In the genomic region with DNA sequence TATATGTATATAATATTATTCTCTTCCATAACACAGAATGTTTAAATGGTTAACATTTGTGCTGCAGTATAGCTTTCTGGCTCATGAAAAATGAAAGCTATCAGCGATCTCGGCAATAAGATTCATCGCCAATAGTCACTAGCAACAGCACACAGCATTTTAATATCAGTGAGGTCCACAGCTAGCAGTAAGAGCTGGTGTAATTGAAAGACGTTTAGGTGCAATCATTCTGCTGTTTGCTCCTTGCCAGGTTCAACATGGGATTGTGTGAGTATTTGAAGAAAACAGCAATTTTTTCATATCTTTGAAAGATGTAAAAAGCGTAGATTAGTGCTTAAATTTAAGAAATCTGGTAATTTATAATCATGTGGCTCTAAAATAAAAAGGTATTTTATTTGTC, we compare ENCODE assay signal across 9 cellular contexts. TPM values are rescaled to one million over a fixed set of nuclear protein-coding genes. Genes with fewer than 3 reads are reported as not detected.
A peak's percentile ranks its signal among the peaks of the same experiment; 100 is the strongest.
DNase-seq lines count a peak whose midpoint lies in the region; ATAC-seq and TF ChIP-seq lines count a peak whose summit lies in the region.
"Had no signal": no experiment of that assay in that cellular context is flagged by ENCODE, and none has a peak within 500 bp of the region (broad histone marks: within the 10 kb centered on the region; RNA-seq: fewer than 3 reads in every experiment).

No MANE protein-coding gene starts in this region.

- H3K4me2 ChIP-seq in DOHH2 (ENCODE audit: low read length): peak overlapping the region; percentile 46

- H3K36me3 Mint-ChIP-seq in activated CD8-positive, alpha-beta T cell treated with anti-CD3 and anti-CD28 coated beads, Interleukin-2, amount 10 ng/mL, durations not matched to agents 7 days and 5 days (ENCODE audit: low read depth): peaks cover 26% of the 10 kb centered on the region

- H3K4me1 Mint-ChIP-seq in activated CD8-positive, alpha-beta T cell treated with anti-CD3 and anti-CD28 coated beads, Interleukin-2, amount 10 ng/mL, durations not matched to agents 7 days and 5 days (ENCODE audit: low read depth): peaks cover 63% of the 10 kb centered on the region

- no peak for TF ChIP-seq CTCF in DOHH2 (IDR thresholded peaks at IDR 0.05; ENCODE audit: low read depth, low read length, poor library complexity, severe bottlenecking)

- no peak overlapping the region for H3K27ac Mint-ChIP-seq in activated CD8-positive, alpha-beta T cell treated with anti-CD3 and anti-CD28 coated beads, Interleukin-2, amount 10 ng/mL, durations not matched to agents 7 days and 5 days
- H3K27ac Mint-ChIP-seq: activated B cell treated with CpG ODN at 0.5 μM for 24 hours had no signal

- DNase-seq in NCI-H1436 treated with DMSO at 0.1 percent for 48 hours (lab: John Stamatoyannopoulos, UW) (peak; percentile 10), AG08395 (ENCODE audit: low spot score) (no peak), NCI-H1048 (lab: John Stamatoyannopoulos, UW) (no peak), NCI-H2171 (lab: John Stamatoyannopoulos, UW) (no peak), occipital lobe (lab: John Stamatoyannopoulos, UW) (no peak)
- no peak for DNase-seq in activated CD8-positive, alpha-beta T cell treated with anti-CD3 and anti-CD28 coated beads, Interleukin-2, amount 10 ng/mL, durations not matched to agents 7 days and 5 days
- DNase-seq: activated B cell treated with CpG ODN at 0.5 μM for 24 hours had no signal

- H3K4me3 Mint-ChIP-seq in activated CD8-positive, alpha-beta T cell treated with anti-CD3 and anti-CD28 coated beads, Interleukin-2, amount 10 ng/mL, durations not matched to agents 7 days and 5 days: peak overlapping the region; percentile 48

- peaks cover 96% of the 10 kb centered on the region for H3K79me2 ChIP-seq in DOHH2 (ENCODE audit: control insufficient read depth, low read length)

- H4K20me1 ChIP-seq in DOHH2 (ENCODE audit: control insufficient read depth, insufficient read depth, low read depth, low read length): no peaks in the 10 kb centered on the region

- H3K27ac ChIP-seq in DOHH2 (ENCODE audit: low read depth, low read length) (no peak overlapping the region), layer of hippocampus (ENCODE audit: low read depth, low read length) (peak overlapping the region; percentile 69)

- CTCF ChIA-PET in activated CD8-positive, alpha-beta T cell treated with anti-CD3 and anti-CD28 coated beads, Interleukin-2, amount 10 ng/mL, durations not matched to agents 7 days and 5 days (lab: Charles Lee): interaction anchor here (1.1 to 3.1 kb wide), 4 partner anchors 11 to 268 kb away, joined by 3 to 19 read pairs (median 8); a partner anchor contains a TSS

- POLR2A ChIA-PET in activated CD8-positive, alpha-beta T cell treated with anti-CD3 and anti-CD28 coated beads, Interleukin-2, amount 10 ng/mL, durations not matched to agents 7 days and 5 days (lab: Charles Lee): interaction anchor here (0.7 to 2.8 kb wide), 3 partner anchors 11 to 342 kb away, joined by 4 to 9 read pairs (median 4); a partner anchor contains a TSS

- H3K9me2 ChIP-seq in DOHH2 (replicated peaks; ENCODE audit: control insufficient read depth, low read length): no peaks in the 10 kb centered on the region

- no peak for ATAC-seq in activated CD8-positive, alpha-beta T cell treated with anti-CD3 and anti-CD28 coated beads, Interleukin-2, amount 10 ng/mL, durations not matched to agents 7 days and 5 days

- no peaks in the 10 kb centered on the region for H3K9me3 ChIP-seq in DOHH2 (ENCODE audit: control insufficient read depth, insufficient read depth, low read length)

- no peaks in the 10 kb centered on the region for H3K27me3 Mint-ChIP-seq in activated CD8-positive, alpha-beta T cell treated with anti-CD3 and anti-CD28 coated beads, Interleukin-2, amount 10 ng/mL, durations not matched to agents 7 days and 5 days (ENCODE audit: low read depth)
- H3K27me3 Mint-ChIP-seq: activated B cell treated with CpG ODN at 0.5 μM for 24 hours had no signal

- peak overlapping the region; percentile 22 for H3K4me3 ChIP-seq in DOHH2 (ENCODE audit: low read length)

- peaks cover 4% of the 10 kb centered on the region for H3K9me3 Mint-ChIP-seq in activated CD8-positive, alpha-beta T cell treated with anti-CD3 and anti-CD28 coated beads, Interleukin-2, amount 10 ng/mL, durations not matched to agents 7 days and 5 days (ENCODE audit: insufficient read depth)
- H3K9me3 Mint-ChIP-seq: activated B cell treated with CpG ODN at 0.5 μM for 24 hours had no signal

- H3K27me3 ChIP-seq in DOHH2 (ENCODE audit: control insufficient read depth, low read length): no peaks in the 10 kb centered on the region
- H3K27me3 ChIP-seq in layer of hippocampus (ENCODE audit: control insufficient read depth, insufficient read depth, low read length): no peaks in the 10 kb centered on the region

- H3K4me1 ChIP-seq in DOHH2 (ENCODE audit: control insufficient read depth, low read length): peaks cover 54% of the 10 kb centered on the region

- peaks cover under 1% of the 10 kb centered on the region; the same call in 1 of the 2 replicates for H3F3A ChIP-seq in DOHH2 (ENCODE audit: control insufficient read depth, insufficient read depth)

- H3K36me3 ChIP-seq in DOHH2 (ENCODE audit: control insufficient read depth, low read length): peaks cover 12% of the 10 kb centered on the region; the same call in 1 of the 2 replicates

RNA-seq across cellular contexts. Expression of a gene that starts 20.1 kb away (rescaled TPM):
- 10 to 100 TPM; 85.2 to 96.3 TPM for total RNA-seq in activated CD8-positive, alpha-beta T cell treated with anti-CD3 and anti-CD28 coated beads, Interleukin-2, amount 10 ng/mL, durations not matched to agents 7 days and 5 days
- 1,070 TPM for total RNA-seq in occipital lobe

Comparison
In these comparisons a context has a peak if more than half of its experiments do, and no peak if none do; other contexts are left out.
1. RNA of a gene that starts 20.1 kb away (total RNA-seq): 1,070 TPM in occipital lobe (single experiment); 85.2 to 96.3 TPM in activated CD8-positive, alpha-beta T cell treated with anti-CD3 and anti-CD28 coated beads, Interleukin-2, amount 10 ng/mL, durations not matched to agents 7 days and 5 days; every median in the first group is over 10 times any median in the second.